ENCODE assay signal across 22 cellular contexts in genomic region chr13:29840585-29840984, GRCh38. TPM values are rescaled to one million over a fixed set of nuclear protein-coding genes. Genes with fewer than 3 reads are reported as not detected.
DNase-seq lines count a peak whose midpoint lies in the region; ATAC-seq, FAIRE-seq and TF ChIP-seq lines count a peak whose summit lies in the region.
"Had no signal": no experiment of that assay in that cellular context is flagged by ENCODE, and none has a peak within 500 bp of the region (broad histone marks: within the 10 kb centered on the region; RNA-seq: fewer than 3 reads in every experiment).

No MANE protein-coding gene starts in this region.

- H3K79me2 ChIP-seq in GM23248 (ENCODE audit: insufficient read depth) (peaks cover 100% of the 10 kb centered on the region), smooth muscle cell (ENCODE audit: low read depth) (peaks cover 100% of the 10 kb centered on the region)

- H3K9ac ChIP-seq in GM23248 (no peak overlapping the region; the same call in 1 of the 2 replicates), SK-N-MC (ENCODE audit: insufficient read length) (no peak overlapping the region), iPS-18a (ENCODE audit: low read length) (no peak overlapping the region), smooth muscle cell (ENCODE audit: low read depth) (no peak overlapping the region)

- H3K4me1 ChIP-seq in GM23248 (ENCODE audit: insufficient read depth): peaks cover 68% of the 10 kb centered on the region
- peaks cover 49% of the 10 kb centered on the region for H3K4me1 ChIP-seq in iPS-18a (ENCODE audit: control insufficient read depth, low read depth, low read length)
- peaks cover 28% of the 10 kb centered on the region for H3K4me1 ChIP-seq in smooth muscle cell (ENCODE audit: low read depth)

- H3K27me3 ChIP-seq in GM23248 (replicated peaks; ENCODE audit: insufficient read depth): no peaks in the 10 kb centered on the region
- H3K27me3 ChIP-seq in iPS-18a (ENCODE audit: control insufficient read depth, insufficient read depth, low read length): no peaks in the 10 kb centered on the region
- no peaks in the 10 kb centered on the region for H3K27me3 ChIP-seq in smooth muscle cell (ENCODE audit: low read depth)

- H2AFZ ChIP-seq in GM23248 (no peak overlapping the region), smooth muscle cell (ENCODE audit: low read depth) (no peak overlapping the region)

- H4K20me1 ChIP-seq in GM23248 (ENCODE audit: insufficient read depth) (peaks cover 40% of the 10 kb centered on the region), smooth muscle cell (ENCODE audit: low read depth) (peaks cover 97% of the 10 kb centered on the region)

- ATAC-seq in HG03378 (IDR thresholded peaks at IDR 0.05; ENCODE audit: unreplicated experiment): no peak
- no peak for ATAC-seq in HG02623 (IDR thresholded peaks at IDR 0.05; ENCODE audit: unreplicated experiment)
- ATAC-seq: GM12878, Panc1 had no signal

- H3F3A ChIP-seq in GM23248 (ENCODE audit: insufficient read depth) (peaks cover 42% of the 10 kb centered on the region; the same call in 1 of the 2 replicates), smooth muscle cell (ENCODE audit: low read depth) (no peaks in the 10 kb centered on the region)

- H3K4me2 ChIP-seq in GM23248 (ENCODE audit: unreplicated experiment): peak overlapping the region; percentile 53
- H3K4me2 ChIP-seq in smooth muscle cell: no peak overlapping the region

- DNase-seq in GM23248: peak; percentile 54
- no peak for DNase-seq in SK-N-MC (ENCODE audit: low read depth, low spot score)
- DNase-seq in smooth muscle cell (lab: John Stamatoyannopoulos, UW; ENCODE audit: unreplicated experiment): no peak
- DNase-seq in HTR-8/SVneo (ENCODE audit: insufficient read length, low spot score): no peak
- no peak for DNase-seq in SKM-1 (lab: John Stamatoyannopoulos, UW; ENCODE audit: unreplicated experiment)
- DNase-seq: CD4-positive, alpha-beta T cell; COR-L47; DMS 273 treated with DMSO at 0.1 percent for 48 hours; DMS79 treated with DMSO at 0.1 percent for 48 hours; H9; MV-4-11; NCI-H1105 treated with DMSO at 0.1 percent for 48 hours; NCI-H2029 treated with DMSO at 0.1 percent for 48 hours; NCI-H226; NCI-H510A treated with DMSO at 0.1 percent for 48 hours; NCI-H748 treated with DMSO at 0.1 percent for 48 hours had no signal

- H3K9me3 ChIP-seq in GM23248 (ENCODE audit: low read depth) (no peaks in the 10 kb centered on the region), SK-N-MC (ENCODE audit: low read depth, low read length) (no peaks in the 10 kb centered on the region; the same call in 1 of the 2 replicates), iPS-18a (ENCODE audit: control insufficient read depth, low read depth, low read length) (no peaks in the 10 kb centered on the region), smooth muscle cell (replicated peaks; ENCODE audit: low read depth) (no peaks in the 10 kb centered on the region)

- H3K9me2 ChIP-seq in GM23248 (ENCODE audit: insufficient read depth): no peaks in the 10 kb centered on the region

- H3K4me3 ChIP-seq in GM23248 (peak overlapping the region; percentile 13; the same call in 1 of the 2 replicates), SK-N-MC (peak overlapping the region; percentile 32), iPS-18a (ENCODE audit: low read length) (peak overlapping the region; percentile 34), smooth muscle cell (no peak overlapping the region)
- H3K4me3 ChIP-seq: GM12878 had no signal

- in situ Hi-C loops in GM23248 (cut with MboI): no loop called here

- 18 to 22% methylated on average over 3 of the region's 3 CpGs for WGBS in GM23248 (ENCODE audit: low coverage in 1 of 2, low lambda C conversion rate in 2 of 2, missing lambda C conversion rate in 2 of 2), 2 experiments
- WGBS in smooth muscle cell (ENCODE audit: low lambda C conversion rate): 71% methylated on average over 3 of the region's 3 CpGs

- TF ChIP-seq CTCF in smooth muscle cell (IDR thresholded peaks at IDR 0.05; ENCODE audit: borderline replicate concordance, insufficient read depth, poor library complexity, severe bottlenecking): no peak

- H3K27ac ChIP-seq in GM23248 (peak overlapping the region; percentile 20), SK-N-MC (peak overlapping the region; percentile 67), iPS-18a (ENCODE audit: low read length) (no peak overlapping the region), smooth muscle cell (ENCODE audit: low read depth) (peak overlapping the region; percentile 3)
- H3K27ac ChIP-seq: HL-60 had no signal

- no peak for FAIRE-seq in HTR-8/SVneo (lab: Jason Lieb, UNC)
- FAIRE-seq: GM12878 had no signal

- H3K36me3 ChIP-seq in GM23248 (ENCODE audit: low read depth): no peaks in the 10 kb centered on the region
- H3K36me3 ChIP-seq in SK-N-MC (ENCODE audit: insufficient read depth, low read length): no peaks in the 10 kb centered on the region
- H3K36me3 ChIP-seq in iPS-18a (ENCODE audit: control insufficient read depth, low read depth, low read length): no peaks in the 10 kb centered on the region
- H3K36me3 ChIP-seq in smooth muscle cell (ENCODE audit: low read depth): no peaks in the 10 kb centered on the region

RNA-seq across cellular contexts. Expression of gene UBL3, which starts 9.8 kb away (rescaled TPM):
- 73.9 and 85.8 TPM in 2 replicates for total RNA-seq in GM23248 (2014; rRNA removed; shearing (Covaris generic))
- polyA plus RNA-seq in GM23248 (2016; fragmentation: Nextera tagmentation; extraction: Ambion mirVana) (95.6 and 99.3 TPM in 2 replicates), smooth muscle cell (25.2 and 32.0 TPM in 2 replicates)
- 46.6 and 59.2 TPM in 2 replicates for total RNA-seq in smooth muscle cell
